In genomic region chr2:191795711-191796110, GRCh38 we compare ENCODE assay signal across 35 cellular contexts. TPM values are rescaled to one million over a fixed set of nuclear protein-coding genes. Genes with fewer than 3 reads are reported as not detected.
"Had no signal": no experiment of that assay in that cellular context is flagged by ENCODE, and none has a peak within 500 bp of the region (broad histone marks: within the 10 kb centered on the region; RNA-seq: fewer than 3 reads in every experiment).

No MANE protein-coding gene starts in this region.

- ATAC-seq: activated CD4-positive, alpha-beta T cell treated with anti-CD3 and anti-CD28 coated beads for 36 hours; activated CD4-positive, CD25-positive, alpha-beta regulatory T cell treated with anti-CD3 and anti-CD28 coated beads, Interleukin-2, amount 50 U/mL, for 24 hours; activated CD8-positive, alpha-beta memory T cell treated with anti-CD3 and anti-CD28 coated beads, Interleukin-2, amount 10 ng/mL, durations not matched to agents 7 days and 5 days; activated CD8-positive, alpha-beta T cell treated with anti-CD3 and anti-CD28 coated beads, Interleukin-2, amount 10 ng/mL, durations not matched to agents 7 days and 5 days; activated naive CD4-positive, alpha-beta T cell treated with anti-CD3 and anti-CD28 coated beads, Interleukin-2, amount 50 U/mL, for 72 hours; body of pancreas; WTC11 had no signal

- H3K36me3 ChIP-seq: adrenal gland, brain microvascular endothelial cell, breast epithelium, WERI-Rb-1 had no signal

- H3K4me1 ChIP-seq: adrenal gland, body of pancreas, breast epithelium had no signal

- H3K4me3 Mint-ChIP-seq: activated CD4-positive, alpha-beta memory T cell treated with anti-CD3 and anti-CD28 coated beads, Interleukin-2, amount 10 ng/mL, durations not matched to agents 7 days and 5 days; activated CD4-positive, alpha-beta T cell treated with anti-CD3 and anti-CD28 coated beads for 36 hours; activated CD4-positive, alpha-beta T cell treated with anti-CD3 and anti-CD28 coated beads, Interleukin-2, amount 10 ng/mL, durations not matched to agents 7 days and 5 days; activated CD8-positive, alpha-beta memory T cell treated with anti-CD3 and anti-CD28 coated beads, Interleukin-2, amount 10 ng/mL, durations not matched to agents 7 days and 5 days; activated CD8-positive, alpha-beta T cell treated with anti-CD3 and anti-CD28 coated beads, Interleukin-2, amount 10 ng/mL, durations not matched to agents 7 days and 5 days; activated naive CD8-positive, alpha-beta T cell treated with anti-CD3 and anti-CD28 coated beads for 36 hours; activated T-cell treated with anti-CD3 and anti-CD28 coated beads, Interleukin-2, amount 50 U/mL, for 24 hours; T-helper 1 cell treated with Interleukin-12 subunit alpha and Interleukin-12 subunit beta and Interleukin-4 antibody, amounts not matched to agents 30 μg/mL and 1 μg/mL, for 36 hours; T-helper 2 cell treated with Interferon-gamma antibody and Interleukin-4, amounts not matched to agents 5 μg/mL and 100 μg/mL, for 36 hours; WTC11 had no signal

- H3K27ac Mint-ChIP-seq: activated CD4-positive, alpha-beta memory T cell treated with anti-CD3 and anti-CD28 coated beads, Interleukin-2, amount 10 ng/mL, durations not matched to agents 7 days and 5 days; activated CD4-positive, alpha-beta T cell treated with anti-CD3 and anti-CD28 coated beads for 36 hours; activated CD4-positive, alpha-beta T cell treated with anti-CD3 and anti-CD28 coated beads, Interleukin-2, amount 10 ng/mL, durations not matched to agents 7 days and 5 days; activated CD8-positive, alpha-beta memory T cell treated with anti-CD3 and anti-CD28 coated beads, Interleukin-2, amount 10 ng/mL, durations not matched to agents 7 days and 5 days; activated CD8-positive, alpha-beta T cell treated with anti-CD3 and anti-CD28 coated beads, Interleukin-2, amount 10 ng/mL, durations not matched to agents 7 days and 5 days; activated naive CD4-positive, alpha-beta T cell treated with anti-CD3 and anti-CD28 coated beads, Interleukin-2, amount 50 U/mL, for 72 hours; activated naive CD8-positive, alpha-beta T cell treated with anti-CD3 and anti-CD28 coated beads for 36 hours; activated T-cell treated with anti-CD3 and anti-CD28 coated beads, Interleukin-2, amount 50 U/mL, for 24 hours; activated T-helper 2 cell treated with anti-CD3 and anti-CD28 coated beads, Interferon-gamma antibody, Interleukin-2, Interleukin-4, amounts not matched to agents 10 μg/mL and 5 μg/mL and 100 μg/mL, durations not matched to agents 14 hours and 24 hours and 36 hours; T-helper 1 cell treated with Interleukin-12 subunit alpha and Interleukin-12 subunit beta and Interleukin-4 antibody, amounts not matched to agents 30 μg/mL and 1 μg/mL, for 36 hours; T-helper 2 cell treated with Interferon-gamma antibody and Interleukin-4, amounts not matched to agents 5 μg/mL and 100 μg/mL, for 36 hours; WTC11 had no signal

- DNase-seq: activated CD4-positive, alpha-beta memory T cell treated with anti-CD3 and anti-CD28 coated beads, Interleukin-2, amount 10 ng/mL, durations not matched to agents 7 days and 5 days; activated CD4-positive, alpha-beta T cell treated with anti-CD3 and anti-CD28 coated beads for 1 hour; activated CD4-positive, alpha-beta T cell treated with anti-CD3 and anti-CD28 coated beads for 36 hours; activated CD4-positive, alpha-beta T cell treated with anti-CD3 and anti-CD28 coated beads for 48 hours; activated CD4-positive, alpha-beta T cell treated with anti-CD3 and anti-CD28 coated beads, Interleukin-2, amount 10 ng/mL, durations not matched to agents 7 days and 5 days; activated CD4-positive, alpha-beta T cell treated with anti-CD3 and anti-CD28 coated beads, Interleukin-2, amount 50 U/mL, for 48 hours; activated CD4-positive, CD25-positive, alpha-beta regulatory T cell; activated CD8-positive, alpha-beta memory T cell treated with anti-CD3 and anti-CD28 coated beads for 24 hours; activated CD8-positive, alpha-beta memory T cell treated with anti-CD3 and anti-CD28 coated beads, Interleukin-2, amount 10 ng/mL, durations not matched to agents 7 days and 5 days; activated CD8-positive, alpha-beta memory T cell treated with anti-CD3 and anti-CD28 coated beads, Interleukin-2, amount 50 U/mL, for 48 hours; activated CD8-positive, alpha-beta T cell treated with anti-CD3 and anti-CD28 coated beads, Interleukin-2, amount 10 ng/mL, durations not matched to agents 7 days and 5 days; activated effector memory CD4-positive, alpha-beta T cell treated with Interleukin-2 at 50 U/mL for 16 hours; activated gamma-delta T cell; activated naive CD4-positive, alpha-beta T cell treated with anti-CD3 and anti-CD28 coated beads, Interleukin-2, amount 50 U/mL, for 16 hours; activated naive CD4-positive, alpha-beta T cell treated with Interleukin-2 at 50 U/mL for 16 hours; activated naive CD8-positive, alpha-beta T cell treated with anti-CD3 and anti-CD28 coated beads for 36 hours; activated T-cell treated with anti-CD3 and anti-CD28 coated beads, Interleukin-2, amount 50 U/mL, for 24 hours; activated T-cell treated with anti-CD3 and anti-CD28 coated beads, Interleukin-2, amount 50 U/mL, for 48 hours; adrenal gland; amniotic stem cell; aorta; body of pancreas; brain microvascular endothelial cell; central memory CD4-positive, alpha-beta T cell; T-helper 1 cell; T-helper 2 cell; T-helper 9 cell; WERI-Rb-1 had no signal

- H3K27ac ChIP-seq: adrenal gland, body of pancreas, brain microvascular endothelial cell, breast epithelium, WERI-Rb-1 had no signal

- H3K4me3 ChIP-seq: adrenal gland, body of pancreas, breast epithelium had no signal

- H3K36me3 Mint-ChIP-seq: activated CD8-positive, alpha-beta memory T cell treated with anti-CD3 and anti-CD28 coated beads, Interleukin-2, amount 10 ng/mL, durations not matched to agents 7 days and 5 days; activated naive CD4-positive, alpha-beta T cell treated with anti-CD3 and anti-CD28 coated beads, Interleukin-2, amount 50 U/mL, for 72 hours; activated naive CD8-positive, alpha-beta T cell treated with anti-CD3 and anti-CD28 coated beads for 36 hours; WTC11 had no signal

- H3K27me3 ChIP-seq: adrenal gland, body of pancreas, brain microvascular endothelial cell, breast epithelium had no signal

- H3K4me1 Mint-ChIP-seq: activated CD4-positive, alpha-beta memory T cell treated with anti-CD3 and anti-CD28 coated beads, Interleukin-2, amount 10 ng/mL, durations not matched to agents 7 days and 5 days; activated CD4-positive, alpha-beta T cell treated with anti-CD3 and anti-CD28 coated beads for 36 hours; activated CD4-positive, alpha-beta T cell treated with anti-CD3 and anti-CD28 coated beads, Interleukin-2, amount 10 ng/mL, durations not matched to agents 7 days and 5 days; activated CD8-positive, alpha-beta memory T cell treated with anti-CD3 and anti-CD28 coated beads, Interleukin-2, amount 10 ng/mL, durations not matched to agents 7 days and 5 days; activated naive CD8-positive, alpha-beta T cell treated with anti-CD3 and anti-CD28 coated beads for 36 hours; WTC11 had no signal

- H3K9me3 Mint-ChIP-seq: activated CD4-positive, alpha-beta memory T cell treated with anti-CD3 and anti-CD28 coated beads, Interleukin-2, amount 10 ng/mL, durations not matched to agents 7 days and 5 days; activated CD4-positive, alpha-beta T cell treated with anti-CD3 and anti-CD28 coated beads, Interleukin-2, amount 10 ng/mL, durations not matched to agents 7 days and 5 days; activated naive CD4-positive, alpha-beta T cell treated with anti-CD3 and anti-CD28 coated beads, Interleukin-2, amount 50 U/mL, for 72 hours; activated naive CD8-positive, alpha-beta T cell treated with anti-CD3 and anti-CD28 coated beads for 36 hours; activated T-cell treated with anti-CD3 and anti-CD28 coated beads, Interleukin-2, amount 50 U/mL, for 24 hours; activated T-helper 2 cell treated with anti-CD3 and anti-CD28 coated beads, Interferon-gamma antibody, Interleukin-2, Interleukin-4, amounts not matched to agents 10 μg/mL and 5 μg/mL and 100 μg/mL, durations not matched to agents 14 hours and 24 hours and 36 hours; T-helper 1 cell treated with Interleukin-12 subunit alpha and Interleukin-12 subunit beta and Interleukin-4 antibody, amounts not matched to agents 30 μg/mL and 1 μg/mL, for 36 hours; T-helper 2 cell treated with Interferon-gamma antibody and Interleukin-4, amounts not matched to agents 5 μg/mL and 100 μg/mL, for 36 hours had no signal

- H3K9me3 ChIP-seq: adrenal gland, body of pancreas, breast epithelium had no signal

RNA-seq across cellular contexts. Expression of gene CAVIN2, which starts 51.2 kb away (rescaled TPM):
- total RNA-seq: activated CD4-positive, alpha-beta memory T cell treated with anti-CD3 and anti-CD28 coated beads, Interleukin-2, amount 10 ng/mL, durations not matched to agents 7 days and 5 days; activated CD4-positive, alpha-beta T cell treated with anti-CD3 and anti-CD28 coated beads for 36 hours; activated CD4-positive, alpha-beta T cell treated with anti-CD3 and anti-CD28 coated beads, Interleukin-2, amount 10 ng/mL, durations not matched to agents 7 days and 5 days; activated CD8-positive, alpha-beta memory T cell treated with anti-CD3 and anti-CD28 coated beads, Interleukin-2, amount 10 ng/mL, durations not matched to agents 7 days and 5 days; activated CD8-positive, alpha-beta T cell treated with anti-CD3 and anti-CD28 coated beads, Interleukin-2, amount 10 ng/mL, durations not matched to agents 7 days and 5 days; activated naive CD4-positive, alpha-beta T cell treated with anti-CD3 and anti-CD28 coated beads, Interleukin-2, amount 50 U/mL, for 72 hours; activated naive CD8-positive, alpha-beta T cell treated with anti-CD3 and anti-CD28 coated beads for 36 hours; activated T-helper 2 cell treated with anti-CD3 and anti-CD28 coated beads, Interferon-gamma antibody, Interleukin-2, Interleukin-4, amounts not matched to agents 10 μg/mL and 5 μg/mL and 100 μg/mL, durations not matched to agents 14 hours and 24 hours and 36 hours had no signal
